Comparison of ENCODE assay signal across 9 cellular contexts in genomic region chr6:116277124-116277523, GRCh38. TPM values are rescaled to one million over a fixed set of nuclear protein-coding genes. Genes with fewer than 3 reads are reported as not detected.
DNase-seq lines count a peak whose midpoint lies in the region; ATAC-seq and TF ChIP-seq lines count a peak whose summit lies in the region.
"Had no signal": no experiment of that assay in that cellular context is flagged by ENCODE, and none has a peak within 500 bp of the region (broad histone marks: within the 10 kb centered on the region; RNA-seq: fewer than 3 reads in every experiment).

No MANE protein-coding gene starts in this region.

- H3K27ac ChIP-seq in CD8-positive, alpha-beta memory T cell (ENCODE audit: low read depth, low read length) = peak overlapping the region; percentile 57
- H3K27ac ChIP-seq in OCI-LY1 (ENCODE audit: low read depth, low read length, poor library complexity, severe bottlenecking) (no peak overlapping the region), osteoblast (ENCODE audit: low read depth, low read length) (no peak overlapping the region)

- no peaks in the 10 kb centered on the region for H3K27me3 Mint-ChIP-seq in CD8-positive, alpha-beta memory T cell

- H3K4me1 ChIP-seq in CD8-positive, alpha-beta memory T cell (ENCODE audit: insufficient read depth, low read length) = peaks cover 62% of the 10 kb centered on the region
- H3K4me1 ChIP-seq in OCI-LY1 (ENCODE audit: insufficient read depth, low read length, severe bottlenecking) = peaks cover 55% of the 10 kb centered on the region
- H3K4me1 ChIP-seq in endocrine pancreas (ENCODE audit: control insufficient read depth, insufficient read depth, low read length) = no peaks in the 10 kb centered on the region
- H3K4me1 ChIP-seq in osteoblast (ENCODE audit: insufficient read depth, low read length) = peaks cover 28% of the 10 kb centered on the region

- H3K79me2 ChIP-seq in OCI-LY1 (ENCODE audit: insufficient read depth, low read length) (peaks cover 31% of the 10 kb centered on the region), osteoblast (ENCODE audit: insufficient read depth, low read length) (peaks cover 59% of the 10 kb centered on the region)

- H3K9me3 ChIP-seq in CD8-positive, alpha-beta memory T cell (ENCODE audit: low read length) = no peaks in the 10 kb centered on the region
- H3K9me3 ChIP-seq in OCI-LY1 (ENCODE audit: low read length) (no peaks in the 10 kb centered on the region), endocrine pancreas (ENCODE audit: control insufficient read depth, low read length) (no peaks in the 10 kb centered on the region), osteoblast (ENCODE audit: low read depth, low read length) (no peaks in the 10 kb centered on the region)

- no peak for DNase-seq in CD8-positive, alpha-beta memory T cell
- DNase-seq in osteoblast (ENCODE audit: insufficient read length, low spot score, missing footprints) (peak; percentile 55), GM10266 (ENCODE audit: extremely low spot score) (no peak)
- DNase-seq: NCI-H510A treated with DMSO at 0.1 percent for 48 hours had no signal

- peaks cover 25 to 70% (median 27%) of the 10 kb centered on the region in 3 donors for H3K36me3 Mint-ChIP-seq in CD8-positive, alpha-beta memory T cell

- TF ChIP-seq CTCF in OCI-LY1 (IDR thresholded peaks at IDR 0.05; ENCODE audit: low read length) (no peak), osteoblast (IDR thresholded peaks at IDR 0.05; ENCODE audit: extremely low read depth, low read depth, low read length) (no peak), GM10266 (IDR thresholded peaks at IDR 0.05; ENCODE audit: control insufficient read depth, insufficient read depth, low read depth, missing control alignments) (no peak)

- H3K4me3 Mint-ChIP-seq in CD8-positive, alpha-beta memory T cell = peak overlapping the region; percentile 91 to 99 (median 98)

- no peaks in the 10 kb centered on the region for H3F3A ChIP-seq in OCI-LY1 (ENCODE audit: insufficient read depth, low read length)

- 0 out of 2 replicates have a peak, but pooled peaks cover 3% of the 10 kb centered on the region for H4K20me1 ChIP-seq in OCI-LY1 (ENCODE audit: insufficient read depth, low read length)
- H4K20me1 ChIP-seq in osteoblast (ENCODE audit: insufficient read depth, low read length) = peaks cover 33% of the 10 kb centered on the region

- H2AFZ ChIP-seq in OCI-LY1 (ENCODE audit: low read length) = no peak overlapping the region
- no peak overlapping the region for H2AFZ ChIP-seq in osteoblast (ENCODE audit: low read length)

- peak overlapping the region; percentile 90 for H3K4me3 ChIP-seq in CD8-positive, alpha-beta memory T cell (ENCODE audit: low read length)
- peak overlapping the region; percentile 80 for H3K4me3 ChIP-seq in OCI-LY1 (ENCODE audit: low read depth, low read length, poor library complexity, severe bottlenecking)
- H3K4me3 ChIP-seq in endocrine pancreas (ENCODE audit: control insufficient read depth, insufficient read depth, low read length) = peak overlapping the region; percentile 99
- H3K4me3 ChIP-seq in osteoblast (ENCODE audit: insufficient read depth, low read length) = peak overlapping the region; percentile 98

- H3K9ac ChIP-seq in OCI-LY1 (ENCODE audit: low read length) (peak overlapping the region; percentile 20; the same call in 1 of the 2 replicates), endocrine pancreas (ENCODE audit: control insufficient read depth, insufficient read depth, low read length) (peak overlapping the region; percentile 83)

- peaks cover 66 to 87% (median 81%) of the 10 kb centered on the region in 3 donors for H3K4me1 Mint-ChIP-seq in CD8-positive, alpha-beta memory T cell

- peaks cover 0 to 2% (median 0%) of the 10 kb centered on the region in 5 donors for H3K9me3 Mint-ChIP-seq in CD8-positive, alpha-beta memory T cell

- peak overlapping the region; percentile 80 for H3K4me2 ChIP-seq in OCI-LY1 (ENCODE audit: low read length)
- H3K4me2 ChIP-seq in osteoblast (ENCODE audit: insufficient read depth, low read length) = peak overlapping the region; percentile 97

- no peaks in the 10 kb centered on the region for H3K27me3 ChIP-seq in CD8-positive, alpha-beta memory T cell (ENCODE audit: insufficient read depth, low read length, poor library complexity, severe bottlenecking)
- H3K27me3 ChIP-seq in OCI-LY1 (ENCODE audit: insufficient read depth, low read length) (no peaks in the 10 kb centered on the region), endocrine pancreas (ENCODE audit: control insufficient read depth, insufficient read depth, low read length) (no peaks in the 10 kb centered on the region), osteoblast (ENCODE audit: insufficient read depth, low read length) (no peaks in the 10 kb centered on the region)

- CTCF ChIA-PET in CD8-positive, alpha-beta memory T cell (lab: Charles Lee) = interaction anchor here (0.7 to 4.2 kb wide), 3 partner anchors 9 to 394 kb away, joined by 4 to 29 read pairs (median 6); no protein-coding TSS in a partner anchor

- H3K36me3 ChIP-seq in CD8-positive, alpha-beta memory T cell (ENCODE audit: insufficient read depth, low read length) = peaks cover 16% of the 10 kb centered on the region
- H3K36me3 ChIP-seq in OCI-LY1 (ENCODE audit: insufficient read depth, low read length) = peaks cover 34% of the 10 kb centered on the region
- H3K36me3 ChIP-seq in endocrine pancreas (ENCODE audit: control insufficient read depth, insufficient read depth, low read length) = peaks cover 8% of the 10 kb centered on the region
- H3K36me3 ChIP-seq in osteoblast (ENCODE audit: insufficient read depth, low read length) = peaks cover 10% of the 10 kb centered on the region

- peak overlapping the region; percentile 52 to 100 (median 96) for H3K27ac Mint-ChIP-seq in CD8-positive, alpha-beta memory T cell

- POLR2A ChIA-PET in CD8-positive, alpha-beta memory T cell (lab: Charles Lee) = interaction anchor here (0.7 to 1.5 kb wide), 3 partner anchors 8 to 23 kb away, joined by 3 to 16 read pairs (median 4); partner anchors contain the start of gene TSPYL4

- H3K9me2 ChIP-seq in OCI-LY1 (ENCODE audit: low read depth, low read length) = no peaks in the 10 kb centered on the region

- no peak for ATAC-seq in GM21825 (IDR thresholded peaks at IDR 0.05; ENCODE audit: unreplicated experiment)
- ATAC-seq in HG03432 (IDR thresholded peaks at IDR 0.05; ENCODE audit: unreplicated experiment) = no peak
- ATAC-seq in GM18498 (IDR thresholded peaks at IDR 0.05; ENCODE audit: unreplicated experiment) = no peak

RNA-seq across cellular contexts. Expression of gene TSPYL1, which starts 2.6 kb away (rescaled TPM):
- 10 to 100 TPM; 56.6 to 57.4 TPM for total RNA-seq in CD8-positive, alpha-beta memory T cell
- polyA plus RNA-seq in CD8-positive, alpha-beta memory T cell = 50.5 TPM
- 89.4 and 91.6 TPM in 2 replicates for total RNA-seq in osteoblast

RNA-seq across cellular contexts. Expression of gene TSPYL4, which starts 23.2 kb away (rescaled TPM):
- total RNA-seq in CD8-positive, alpha-beta memory T cell = 10 to 100 TPM; 19.3 to 19.9 TPM
- 9.4 TPM for polyA plus RNA-seq in CD8-positive, alpha-beta memory T cell
- total RNA-seq in osteoblast = 23.9 and 24.6 TPM in 2 replicates
